ENCODE assay signal across 23 cellular contexts in the genomic region with DNA sequence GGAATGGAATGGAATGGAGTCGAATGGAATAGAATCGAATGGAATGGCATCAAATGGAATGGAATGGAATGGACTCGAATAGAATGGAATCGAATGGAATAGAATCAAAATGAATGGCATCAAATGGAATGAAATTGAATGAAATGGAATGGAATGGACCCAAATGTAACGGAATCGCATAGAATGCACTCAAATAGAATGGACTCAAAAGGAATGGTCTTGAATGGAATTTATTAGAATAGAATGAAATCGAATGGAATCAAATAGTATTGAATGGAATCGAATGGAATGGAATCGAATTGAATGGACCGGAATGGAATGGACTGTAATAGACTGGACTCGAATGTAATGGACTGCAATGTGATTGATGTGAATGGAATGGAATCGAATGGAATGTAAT.
A peak's percentile ranks its signal among the peaks of the same experiment; 100 is the strongest.
DNase-seq lines count a peak whose midpoint lies in the region; ATAC-seq, FAIRE-seq and TF ChIP-seq lines count a peak whose summit lies in the region.
"Had no signal": no experiment of that assay in that cellular context is flagged by ENCODE, and none has a peak within 500 bp of the region (broad histone marks: within the 10 kb centered on the region; RNA-seq: fewer than 3 reads in every experiment).

No MANE protein-coding gene starts in this region.

- CTCF ChIA-PET in GM10248 (lab: Yijun Ruan, JAX): no interaction called here

- POLR2A ChIA-PET in GM10248 (lab: Yijun Ruan, JAX): no interaction called here

- no peak for FAIRE-seq in GM19239 (lab: Jason Lieb, UNC)
- FAIRE-seq: A549 had no signal

- DNase-seq in AG10803 (ENCODE audit: low read depth) (peak; percentile 9), cardiac fibroblast (ENCODE audit: low read depth in 2 of 2) (peak; percentile 10 to 11), foreskin keratinocyte (peak; percentile 20 to 54), GM19239 (ENCODE audit: insufficient read length, low spot score) (no peak), GM10248 (ENCODE audit: extremely low spot score) (no peak), brain microvascular endothelial cell (no peak)
- DNase-seq in Jurkat, Clone E6-1 (ENCODE audit: low read depth, low spot score): peak; percentile 27
- DNase-seq in activated CD8-positive, alpha-beta memory T cell treated with anti-CD3 and anti-CD28 coated beads for 24 hours: no peak
- DNase-seq: activated gamma-delta T cell treated with Interleukin-2 at 50 U/mL for 16 hours; CD4-positive, alpha-beta memory T cell; DND-41; effector CD4-positive, alpha-beta T cell; islet precursor cell; NCI-H187; nephron progenitor cell; retina; stimulated activated CD4-positive, alpha-beta T cell treated with anti-CD3 and anti-CD28 coated beads, Interleukin-15, amount 100 ng/mL, for 24 hours; stomach; T1000 had no signal

- no peaks in the 10 kb centered on the region for H3K27me3 ChIP-seq in foreskin keratinocyte
- no peaks in the 10 kb centered on the region for H3K27me3 ChIP-seq in brain microvascular endothelial cell (replicated peaks)
- H3K27me3 ChIP-seq: ascending aorta, SJSA1, stomach, vagina had no signal

- ATAC-seq in foreskin keratinocyte: no peak
- ATAC-seq: A549 had no signal

- H3K4me1 ChIP-seq in foreskin keratinocyte: no peaks in the 10 kb centered on the region
- H3K4me1 ChIP-seq: A549, ascending aorta, SJSA1, stomach, vagina had no signal

- in situ Hi-C loops in brain microvascular endothelial cell (cut with HindIII; ENCODE audit: low pct_ligation_motif_present, low sequenced_read_pairs): no loop called here

- H3K4me3 ChIP-seq in AG10803 (ENCODE audit: low read length) (no peak overlapping the region), cardiac fibroblast (replicated peaks in 1 of 2; ENCODE audit: low read depth in 2 of 2, low read length in 2 of 2) (no peak overlapping the region), brain microvascular endothelial cell (ENCODE audit: low read depth, low read length) (no peak overlapping the region)
- H3K4me3 ChIP-seq in Jurkat, Clone E6-1 (ENCODE audit: low read length): no peak overlapping the region
- H3K4me3 ChIP-seq: A549, ascending aorta, SJSA1, stomach, vagina had no signal

- H3K27ac ChIP-seq in foreskin keratinocyte: no peak overlapping the region
- H3K27ac ChIP-seq in brain microvascular endothelial cell: no peak overlapping the region
- H3K27ac ChIP-seq: A549, ascending aorta, SJSA1, stomach, vagina had no signal

- no peaks in the 10 kb centered on the region for H3K36me3 ChIP-seq in brain microvascular endothelial cell (replicated peaks)
- H3K36me3 ChIP-seq: ascending aorta, SJSA1, stomach, vagina had no signal

- TF ChIP-seq CTCF in AG10803 (conservative IDR thresholded peaks at IDR 0.05; ENCODE audit: low read length) (no peak), cardiac fibroblast (IDR thresholded peaks at IDR 0.05; ENCODE audit: low read depth, low read length) (no peak), foreskin keratinocyte (conservative IDR thresholded peaks at IDR 0.05) (no peak), GM10248 (IDR thresholded peaks at IDR 0.05; ENCODE audit: control extremely low read depth, extremely low read depth, low read depth, missing control alignments) (no peak), brain microvascular endothelial cell (IDR thresholded peaks at IDR 0.05; ENCODE audit: low read depth, low read length, missing control alignments) (no peak)

Comparison
In these comparisons a context has a peak if more than half of its experiments do, and no peak if none do; other contexts are left out.
1. DNase-seq: peak in AG10803 (single experiment), Jurkat, Clone E6-1 (single experiment), cardiac fibroblast (2 of 2) and foreskin keratinocyte (2 of 2); none in activated CD8-positive, alpha-beta memory T cell treated with anti-CD3 and anti-CD28 coated beads for 24 hours (single experiment), GM19239 (single experiment), GM10248 (single experiment) and brain microvascular endothelial cell (single experiment).